ENCODE assay signal across 1 cellular context in the genomic region with DNA sequence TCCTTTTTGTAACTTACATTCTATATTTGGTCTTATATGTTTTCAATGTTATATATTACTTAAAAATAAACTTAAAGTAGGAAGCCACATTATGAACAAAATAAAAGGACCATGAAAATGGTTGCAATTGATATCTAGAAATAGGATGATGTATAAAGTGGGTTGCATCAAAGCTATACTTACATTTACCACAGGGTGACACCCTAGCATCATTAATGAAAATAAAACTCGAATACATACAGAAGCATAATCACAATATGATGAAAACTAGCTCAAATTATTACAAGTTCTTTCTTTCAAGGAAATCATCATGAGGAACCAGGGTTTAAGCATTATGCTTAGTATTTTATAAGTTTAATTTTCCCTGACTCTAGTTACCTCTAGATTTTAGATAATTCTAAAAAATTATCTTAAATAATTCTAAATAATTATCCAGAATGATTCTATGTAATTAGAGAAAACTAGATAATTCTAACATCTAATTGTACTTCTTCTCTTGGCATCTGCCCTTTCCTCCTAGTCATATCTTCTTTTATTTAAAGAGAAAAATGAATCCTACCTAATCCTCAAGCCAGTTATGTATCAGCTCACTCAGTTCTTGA.
TF ChIP-seq lines count a peak whose summit lies in the region.

No MANE protein-coding gene starts in this region.

TF ChIP-seq in A549, 52 proteins besides CTCF, POLR2A, EP300 and RAD21:
- TF ChIP-seq HOXA7 (CRISPR knock-in tag; IDR thresholded peaks at IDR 0.05) (no peak), SMC3 (IDR thresholded peaks at IDR 0.05) (peak; percentile 90)
